ENCODE assay signal across 15 cellular contexts in the genomic region with DNA sequence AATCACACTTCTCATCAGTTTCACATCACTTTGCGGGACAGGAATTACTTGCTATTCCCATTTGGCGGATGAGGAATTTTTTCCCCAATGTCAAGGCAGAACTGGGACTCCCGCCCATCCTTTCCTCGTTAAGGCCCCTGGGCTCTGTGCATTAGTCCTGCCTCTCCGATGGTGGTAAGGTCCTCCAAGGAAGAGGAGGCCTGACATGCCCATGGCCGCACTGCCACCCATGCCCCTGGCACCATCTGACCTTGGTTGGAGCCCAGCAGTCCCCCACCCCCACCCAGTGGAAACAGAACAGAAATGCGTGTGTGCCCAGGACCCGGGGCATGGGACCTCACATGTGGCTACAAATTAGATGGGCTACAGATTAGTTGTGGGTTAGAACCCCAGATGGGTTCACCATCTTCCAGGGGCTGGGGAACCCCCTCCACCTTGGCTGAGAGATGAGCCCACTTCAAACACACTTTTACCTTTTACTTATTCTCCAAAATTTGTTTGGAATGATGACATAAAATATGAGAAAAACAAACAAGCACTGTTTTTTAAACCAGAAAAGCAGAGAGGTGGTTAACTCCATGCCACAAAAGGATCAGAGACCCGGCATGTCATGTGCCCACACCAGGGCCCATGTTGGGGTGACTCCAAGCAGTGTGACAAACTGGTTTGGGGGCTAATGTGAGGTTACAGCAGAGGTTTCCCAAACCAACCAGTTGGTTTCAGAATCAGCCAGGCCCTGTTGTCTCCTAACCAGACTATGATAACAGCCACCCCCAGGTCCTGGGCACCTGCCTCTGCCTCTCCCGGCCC. TPM values are rescaled to one million over a fixed set of nuclear protein-coding genes. Genes with fewer than 3 reads are reported as not detected.
A peak's percentile ranks its signal among the peaks of the same experiment; 100 is the strongest.
DNase-seq lines count a peak whose midpoint lies in the region; ATAC-seq and TF ChIP-seq lines count a peak whose summit lies in the region.
"Had no signal": no experiment of that assay in that cellular context is flagged by ENCODE, and none has a peak within 500 bp of the region (broad histone marks: within the 10 kb centered on the region; RNA-seq: fewer than 3 reads in every experiment).

No MANE protein-coding gene starts in this region.

- peak; percentile 49 to 57 for ATAC-seq in activated naive CD4-positive, alpha-beta T cell treated with anti-CD3 and anti-CD28 coated beads, Interleukin-2, amount 50 U/mL, for 72 hours
- ATAC-seq in GM18907 (IDR thresholded peaks at IDR 0.05; ENCODE audit: unreplicated experiment), result no peak

- peaks cover 0 to 16% of the 10 kb centered on the region in 2 donors for H3K36me3 Mint-ChIP-seq in activated naive CD4-positive, alpha-beta T cell treated with anti-CD3 and anti-CD28 coated beads, Interleukin-2, amount 50 U/mL, for 72 hours

- no peaks in the 10 kb centered on the region for H3K9me3 ChIP-seq in OCI-LY3 (ENCODE audit: insufficient read depth, low read length)

- 0 out of 2 replicates have a peak overlapping the region, but pooled peaks have one; percentile 7 for H3K4me3 ChIP-seq in OCI-LY3 (ENCODE audit: low read length)

- peak overlapping the region; percentile 93 to 98 for H3K27ac Mint-ChIP-seq in activated naive CD4-positive, alpha-beta T cell treated with anti-CD3 and anti-CD28 coated beads, Interleukin-2, amount 50 U/mL, for 72 hours

- H3K9me3 Mint-ChIP-seq in activated naive CD4-positive, alpha-beta T cell treated with anti-CD3 and anti-CD28 coated beads, Interleukin-2, amount 50 U/mL, for 72 hours, result peaks cover 3 to 7% of the 10 kb centered on the region in 2 donors

- H3K27ac ChIP-seq in OCI-LY3 (ENCODE audit: low read length), result no peak overlapping the region

- peak overlapping the region; percentile 47 for H3K4me2 ChIP-seq in OCI-LY3 (ENCODE audit: low read length)

- no peaks in the 10 kb centered on the region for H4K20me1 ChIP-seq in OCI-LY3 (ENCODE audit: insufficient read depth, low read length)

- no peak overlapping the region for H3K9ac ChIP-seq in OCI-LY3 (ENCODE audit: low read length)

- no peaks in the 10 kb centered on the region for H3K36me3 ChIP-seq in OCI-LY3 (replicated peaks; ENCODE audit: low read depth, low read length)

- no peaks in the 10 kb centered on the region for H3K27me3 ChIP-seq in OCI-LY3 (ENCODE audit: low read depth, low read length)

- DNase-seq in activated T-cell treated with anti-CD3 and anti-CD28 coated beads for 48 hours (ENCODE audit: low read depth), result peak; percentile 57
- DNase-seq in activated T-cell treated with anti-CD3 and anti-CD28 coated beads for 4 hours, result no peak
- DNase-seq in activated naive CD4-positive, alpha-beta T cell treated with anti-CD3 and anti-CD28 coated beads, Interleukin-2, amount 50 U/mL, for 72 hours (ENCODE audit: low spot score in 2 of 2), result peak; percentile 46 to 81
- DNase-seq in stimulated activated CD4-positive, alpha-beta T cell treated with anti-CD3 and anti-CD28 coated beads, Interleukin-4, amount 100 ng/mL, for 24 hours, result peak; percentile 67
- DNase-seq in NCI-H345 treated with DMSO at 0.1 percent for 48 hours (lab: John Stamatoyannopoulos, UW; ENCODE audit: unreplicated experiment), result no peak
- no peak for DNase-seq in SW 1271 (lab: John Stamatoyannopoulos, UW)
- DNase-seq: cortex of kidney, EL, foreskin fibroblast, NCI-H1417, nucleus accumbens had no signal

- H2AFZ ChIP-seq in OCI-LY3 (ENCODE audit: low read depth, low read length), result peak overlapping the region; percentile 12; the same call in 1 of the 2 replicates

- no peaks in the 10 kb centered on the region for H3K79me2 ChIP-seq in OCI-LY3 (ENCODE audit: low read length)

- no peak for TF ChIP-seq CTCF in OCI-LY3 (IDR thresholded peaks at IDR 0.05; ENCODE audit: low read depth, low read length)

- peaks cover 29% of the 10 kb centered on the region for H3K4me1 ChIP-seq in OCI-LY3 (ENCODE audit: low read length)

RNA-seq across cellular contexts. Expression of a gene that starts 11.0 kb away (rescaled TPM):
- 100 to 1,000 TPM; 202 to 218 TPM for total RNA-seq in activated naive CD4-positive, alpha-beta T cell treated with anti-CD3 and anti-CD28 coated beads, Interleukin-2, amount 50 U/mL, for 72 hours

RNA-seq across cellular contexts. Expression of a gene that starts 17.9 kb away (rescaled TPM):
- 1 to 10 TPM in 1 of 2 donors, under 1 TPM in 1; 0.82 to 3.4 TPM for total RNA-seq in activated naive CD4-positive, alpha-beta T cell treated with anti-CD3 and anti-CD28 coated beads, Interleukin-2, amount 50 U/mL, for 72 hours
- total RNA-seq: HT1080, temporal lobe had no signal

RNA-seq across cellular contexts. Expression of a gene that starts 39.8 kb away (rescaled TPM):
- under 1 TPM; 0.47 to 0.61 TPM for total RNA-seq in activated naive CD4-positive, alpha-beta T cell treated with anti-CD3 and anti-CD28 coated beads, Interleukin-2, amount 50 U/mL, for 72 hours
- total RNA-seq: HT1080, temporal lobe had no signal

RNA-seq across cellular contexts. Expression of a gene that starts 52.4 kb away (rescaled TPM):
- total RNA-seq in activated naive CD4-positive, alpha-beta T cell treated with anti-CD3 and anti-CD28 coated beads, Interleukin-2, amount 50 U/mL, for 72 hours, result 100 to 1,000 TPM in 1 of 2 donors, 10 to 100 TPM in 1; 82.9 to 159 TPM

Comparison
In these comparisons a context has a peak if more than half of its experiments do, and no peak if none do; other contexts are left out.
1. DNase-seq: peak in activated T-cell treated with anti-CD3 and anti-CD28 coated beads for 48 hours (single experiment), activated naive CD4-positive, alpha-beta T cell treated with anti-CD3 and anti-CD28 coated beads, Interleukin-2, amount 50 U/mL, for 72 hours (2 of 2) and stimulated activated CD4-positive, alpha-beta T cell treated with anti-CD3 and anti-CD28 coated beads, Interleukin-4, amount 100 ng/mL, for 24 hours (single experiment); none in activated T-cell treated with anti-CD3 and anti-CD28 coated beads for 4 hours (single experiment), NCI-H345 treated with DMSO at 0.1 percent for 48 hours (single experiment) and SW 1271 (0 of 2).